8 cellular contexts compared by ENCODE assay signal in genomic region chr22:38655532-38656255, GRCh38. TPM values are rescaled to one million over a fixed set of nuclear protein-coding genes. Genes with fewer than 3 reads are reported as not detected.
DNase-seq lines count a peak whose midpoint lies in the region; ATAC-seq and TF ChIP-seq lines count a peak whose summit lies in the region.

No MANE protein-coding gene starts in this region.

- H3K27me3 ChIP-seq in SJSA1 (replicated peaks), result no peaks in the 10 kb centered on the region

- no peaks in the 10 kb centered on the region for H3K27me3 Mint-ChIP-seq in nephron (ENCODE audit: low read depth)

- H3K4me1 Mint-ChIP-seq in nephron, result peaks cover 13% of the 10 kb centered on the region

- no peaks in the 10 kb centered on the region for H3K9me3 ChIP-seq in SJSA1 (replicated peaks)

- peak overlapping the region; percentile 100 for H3K27ac Mint-ChIP-seq in nephron

- H3K4me1 ChIP-seq in SJSA1 (replicated peaks), result peaks cover 12% of the 10 kb centered on the region

- H3K9me3 Mint-ChIP-seq in nephron, result no peaks in the 10 kb centered on the region

- H3K4me3 ChIP-seq in AG04449 (ENCODE audit: low read depth, low read length), result peak overlapping the region; percentile 87
- peak overlapping the region; percentile 73 for H3K4me3 ChIP-seq in SJSA1

- H3K4me3 Mint-ChIP-seq in nephron, result peak overlapping the region; percentile 96 to 99 (median 98)

- H3K27ac ChIP-seq in SJSA1 (peak overlapping the region; percentile 99), epithelial cell of prostate (peak overlapping the region; percentile 73)

- ATAC-seq in GM21526 (IDR thresholded peaks at IDR 0.05; ENCODE audit: low FRiP score, unreplicated experiment) (no peak), GM21423 (IDR thresholded peaks at IDR 0.05; ENCODE audit: unreplicated experiment) (no peak)

- TF ChIP-seq CTCF in AG04449 (IDR thresholded peaks at IDR 0.05; ENCODE audit: insufficient read depth, low read length, missing control alignments) (no peak), nephron (IDR thresholded peaks at IDR 0.05; ENCODE audit: unreplicated experiment in 3 of 3) (no peak)

- H3K36me3 Mint-ChIP-seq in nephron (ENCODE audit: low read depth), result peaks cover 10% of the 10 kb centered on the region

- CTCF ChIA-PET in AG04449 (lab: Yijun Ruan, JAX), result no interaction called here

- DNase-seq in AG04449 (ENCODE audit: low read depth, low spot score) (no peak), HCEC 1CT (peak; percentile 5), SJSA1 (ENCODE audit: low read depth in 1 of 2, low spot score in 2 of 2) (no peak), epithelial cell of prostate (ENCODE audit: low read depth, low spot score) (no peak), OCI-M2 (lab: John Stamatoyannopoulos, UW; ENCODE audit: unreplicated experiment) (no peak)

- POLR2A ChIA-PET in AG04449 (lab: Yijun Ruan, JAX), result no interaction called here

- no peaks in the 10 kb centered on the region; the same call in 1 of the 2 replicates for H3K36me3 ChIP-seq in SJSA1

RNA-seq across cellular contexts. Expression of gene FAM227A, which starts 0.5 kb away (rescaled TPM):
- total RNA-seq in SJSA1 (2014; rRNA removed; shearing (Covaris generic)), result 0.42 TPM in 1 of 2 replicates, not detected in the other

RNA-seq across cellular contexts. Expression of gene CBY1, which starts 0.7 kb away (rescaled TPM):
- 8.8 and 13.5 TPM in 2 replicates for total RNA-seq in SJSA1 (2014; rRNA removed; shearing (Covaris generic))

RNA-seq across cellular contexts. Expression of gene TOMM22, which starts 26.1 kb away (rescaled TPM):
- 61.0 and 103 TPM in 2 replicates for total RNA-seq in SJSA1 (2014; rRNA removed; shearing (Covaris generic))

RNA-seq across cellular contexts. Expression of gene JOSD1, which starts 45.0 kb away (rescaled TPM):
- total RNA-seq in SJSA1 (2014; rRNA removed; shearing (Covaris generic)), result 53.5 and 67.0 TPM in 2 replicates

RNA-seq across cellular contexts. Expression of gene GTPBP1, which starts 50.0 kb away (rescaled TPM):
- total RNA-seq in SJSA1 (2014; rRNA removed; shearing (Covaris generic)), result 24.8 and 28.9 TPM in 2 replicates
